1 cellular context compared by ENCODE assay signal in the genomic region with DNA sequence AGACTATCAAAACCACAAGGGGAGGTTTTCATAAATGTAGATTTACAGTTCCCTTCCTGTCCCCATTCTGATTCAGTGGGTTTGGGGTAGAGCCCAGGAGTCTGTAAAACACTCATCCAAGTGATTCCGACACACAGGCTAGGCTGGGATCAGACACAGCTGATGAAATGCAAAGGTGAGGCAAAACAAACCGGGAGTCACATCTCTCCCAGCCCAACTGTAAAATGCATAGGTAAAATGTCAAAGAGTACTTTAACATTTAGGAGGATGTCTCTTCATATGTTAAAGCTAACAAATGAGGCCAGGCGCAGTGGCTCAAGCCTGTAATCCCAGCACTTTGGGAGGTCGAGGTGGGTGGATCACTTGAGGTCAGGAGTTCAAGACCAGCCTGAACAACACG.
TF ChIP-seq lines count a peak whose summit lies in the region.

No MANE protein-coding gene starts in this region.

TF ChIP-seq in SK-N-SH, 30 proteins besides CTCF, POLR2A, EP300 and RAD21:
- TF ChIP-seq, protein P1, sequence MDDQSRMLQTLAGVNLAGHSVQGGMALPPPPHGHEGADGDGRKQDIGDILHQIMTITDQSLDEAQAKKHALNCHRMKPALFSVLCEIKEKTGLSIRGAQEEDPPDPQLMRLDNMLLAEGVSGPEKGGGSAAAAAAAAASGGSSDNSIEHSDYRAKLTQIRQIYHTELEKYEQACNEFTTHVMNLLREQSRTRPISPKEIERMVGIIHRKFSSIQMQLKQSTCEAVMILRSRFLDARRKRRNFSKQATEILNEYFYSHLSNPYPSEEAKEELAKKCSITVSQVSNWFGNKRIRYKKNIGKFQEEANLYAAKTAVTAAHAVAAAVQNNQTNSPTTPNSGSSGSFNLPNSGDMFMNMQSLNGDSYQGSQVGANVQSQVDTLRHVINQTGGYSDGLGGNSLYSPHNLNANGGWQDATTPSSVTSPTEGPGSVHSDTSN (IDR thresholded peaks at IDR 0.05), result 0 out of 2 replicates have a peak, but pooled peaks have one; percentile 18
- TF ChIP-seq REST (IDR thresholded peaks at IDR 0.05; ENCODE audit: low read depth, low read length), result no peak
